29 cellular contexts compared by ENCODE assay signal in the genomic region with DNA sequence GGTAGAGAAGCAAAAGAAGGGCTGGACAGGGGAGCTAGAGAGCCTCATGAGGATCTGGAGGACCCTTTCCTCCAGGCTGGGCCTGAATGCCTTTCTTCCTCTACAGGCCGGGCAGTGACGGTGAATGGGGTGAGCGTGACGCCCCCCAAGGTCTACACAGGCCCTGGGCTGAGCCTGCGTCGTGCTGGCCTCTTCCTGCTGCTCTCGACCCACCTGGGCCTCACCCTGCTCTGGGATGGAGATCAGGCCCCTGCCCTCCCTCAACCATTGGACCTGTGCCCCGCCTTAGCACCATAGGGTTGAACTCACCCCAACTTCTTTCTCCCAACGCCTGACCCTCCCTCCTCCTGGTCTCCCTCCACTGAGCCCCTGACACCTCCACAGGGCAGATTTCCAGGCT.
"Had no signal": no experiment of that assay in that cellular context is flagged by ENCODE, and none has a peak within 500 bp of the region (broad histone marks: within the 10 kb centered on the region; RNA-seq: fewer than 3 reads in every experiment).

No MANE protein-coding gene starts in this region.

- H3K36me3 ChIP-seq: stomach, suprapubic skin, thoracic aorta, thyroid gland, tibial artery, tibial nerve, transverse colon, upper lobe of left lung, upper lobe of right lung, uterus, vagina had no signal

- H3K4me1 ChIP-seq: testis, upper lobe of right lung, uterus, vagina had no signal

- H3K27ac Mint-ChIP-seq: stimulated activated effector memory CD8-positive, alpha-beta T cell treated with anti-CD3 and anti-CD28 coated beads, Interleukin-12 subunit alpha, Interleukin-12 subunit beta, amount 100 ng/mL, for 72 hours; stimulated activated memory B cell treated with anti-CD40 and anti-IgM and Interleukin-4, amounts not matched to agents 10 μg/mL and 1 μg/mL and 100 μg/mL, for 72 hours; stimulated activated naive B cell treated with anti-CD40 and anti-IgM and Interleukin-4, amounts not matched to agents 10 μg/mL and 1 μg/mL and 100 μg/mL, for 72 hours; stimulated activated naive CD8-positive, alpha-beta T cell treated with anti-CD3 and anti-CD28 coated beads, Interleukin-15, amount 100 ng/mL, for 72 hours; stimulated activated naive CD8-positive, alpha-beta T cell treated with anti-CD3 and anti-CD28 coated beads, Interleukin-15, Interleukin-2, amounts not matched to agents 100 ng/mL and 50 ng/mL, for 24 hours; type B pancreatic cell had no signal

- H3K9me3 ChIP-seq: stomach, suprapubic skin, testis, thoracic aorta, thyroid gland, tibial artery, tibial nerve, transverse colon, upper lobe of left lung, upper lobe of right lung, uterus, vagina had no signal

- H3K4me1 Mint-ChIP-seq: stimulated activated effector memory CD8-positive, alpha-beta T cell treated with anti-CD3 and anti-CD28 coated beads, Interleukin-12 subunit alpha, Interleukin-12 subunit beta, amount 100 ng/mL, for 72 hours had no signal

- H3K27ac ChIP-seq: stomach, suprapubic skin, testis, thoracic aorta, thyroid gland, tibial artery, tibial nerve, transverse colon, upper lobe of left lung, upper lobe of right lung, uterus, vagina had no signal

- H3K9me3 Mint-ChIP-seq: stimulated activated effector memory CD8-positive, alpha-beta T cell treated with anti-CD3 and anti-CD28 coated beads, Interleukin-12 subunit alpha, Interleukin-12 subunit beta, amount 100 ng/mL, for 72 hours; stimulated activated memory B cell treated with anti-CD40 and anti-IgM and Interleukin-4, amounts not matched to agents 10 μg/mL and 1 μg/mL and 100 μg/mL, for 72 hours; stimulated activated naive B cell treated with anti-CD40 and anti-IgM and Interleukin-4, amounts not matched to agents 10 μg/mL and 1 μg/mL and 100 μg/mL, for 72 hours; stimulated activated naive CD8-positive, alpha-beta T cell treated with anti-CD3 and anti-CD28 coated beads, Interleukin-15, amount 100 ng/mL, for 72 hours; stimulated activated naive CD8-positive, alpha-beta T cell treated with anti-CD3 and anti-CD28 coated beads, Interleukin-15, Interleukin-2, amounts not matched to agents 100 ng/mL and 50 ng/mL, for 24 hours; type B pancreatic cell had no signal

- DNase-seq: stimulated activated CD4-positive, alpha-beta T cell treated with anti-CD3 and anti-CD28 coated beads, Interleukin-2, amount 100 ng/mL, for 48 hours; stimulated activated CD4-positive, alpha-beta T cell treated with anti-CD3 and anti-CD28 coated beads, Interleukin-4, amount 100 ng/mL, for 1 hour; stimulated activated CD4-positive, alpha-beta T cell treated with anti-CD3 and anti-CD28 coated beads, Interleukin-4, amount 100 ng/mL, for 24 hours; stimulated activated CD4-positive, alpha-beta T cell treated with anti-CD3 and anti-CD28 coated beads, Interleukin-4, amount 100 ng/mL, for 4 hours; stimulated activated CD8-positive, alpha-beta memory T cell treated with anti-CD3 and anti-CD28 coated beads, Interleukin-4, amount 100 ng/mL, for 48 hours; stimulated activated naive B cell treated with anti-CD40 and anti-IgM and Interleukin-4, amounts not matched to agents 10 μg/mL and 1 μg/mL and 100 μg/mL, for 72 hours; stimulated activated naive CD4-positive, alpha-beta T cell; stimulated activated naive CD4-positive, alpha-beta T cell treated with Interleukin-2 at 50 U/mL for 16 hours; stimulated activated naive CD8-positive, alpha-beta T cell treated with anti-CD3 and anti-CD28 coated beads, Interleukin-15, amount 100 ng/mL, for 72 hours; stimulated activated naive CD8-positive, alpha-beta T cell treated with anti-CD3 and anti-CD28 coated beads, Interleukin-15, Interleukin-2, amounts not matched to agents 100 U/mL and 50 U/mL, for 24 hours; stomach; substantia nigra; testis; thyroid gland; tibial artery; transverse colon; trophoblast cell; upper lobe of right lung; uterus had no signal

- ATAC-seq: stimulated activated effector memory CD8-positive, alpha-beta T cell treated with anti-CD3 and anti-CD28 coated beads, Interleukin-12 subunit alpha, Interleukin-12 subunit beta, amount 100 ng/mL, for 72 hours; stimulated activated memory B cell treated with anti-CD40 and anti-IgM and Interleukin-4, amounts not matched to agents 10 μg/mL and 1 μg/mL and 100 μg/mL, for 72 hours; stimulated activated naive B cell treated with anti-CD40 and anti-IgM and Interleukin-4, amounts not matched to agents 10 μg/mL and 1 μg/mL and 100 μg/mL, for 72 hours; stimulated activated naive CD8-positive, alpha-beta T cell treated with anti-CD3 and anti-CD28 coated beads, Interleukin-15, amount 100 ng/mL, for 72 hours; stimulated activated naive CD8-positive, alpha-beta T cell treated with anti-CD3 and anti-CD28 coated beads, Interleukin-15, Interleukin-2, amounts not matched to agents 100 U/mL and 50 U/mL, for 24 hours; upper lobe of right lung had no signal

- H3K4me3 ChIP-seq: stomach, suprapubic skin, testis, thoracic aorta, thyroid gland, tibial artery, tibial nerve, transverse colon, upper lobe of left lung, upper lobe of right lung, uterus, vagina had no signal

- H3K4me3 Mint-ChIP-seq: stimulated activated effector memory CD8-positive, alpha-beta T cell treated with anti-CD3 and anti-CD28 coated beads, Interleukin-12 subunit alpha, Interleukin-12 subunit beta, amount 100 ng/mL, for 72 hours; stimulated activated memory B cell treated with anti-CD40 and anti-IgM and Interleukin-4, amounts not matched to agents 10 μg/mL and 1 μg/mL and 100 μg/mL, for 72 hours; stimulated activated naive B cell treated with anti-CD40 and anti-IgM and Interleukin-4, amounts not matched to agents 10 μg/mL and 1 μg/mL and 100 μg/mL, for 72 hours; stimulated activated naive CD8-positive, alpha-beta T cell treated with anti-CD3 and anti-CD28 coated beads, Interleukin-15, amount 100 ng/mL, for 72 hours; stimulated activated naive CD8-positive, alpha-beta T cell treated with anti-CD3 and anti-CD28 coated beads, Interleukin-15, Interleukin-2, amounts not matched to agents 100 ng/mL and 50 ng/mL, for 24 hours; type B pancreatic cell had no signal

- FAIRE-seq: urothelium cell line had no signal

- H3K27me3 ChIP-seq: testis, uterus, vagina had no signal
